ENCODE assay signal across 8 cellular contexts in the genomic region with DNA sequence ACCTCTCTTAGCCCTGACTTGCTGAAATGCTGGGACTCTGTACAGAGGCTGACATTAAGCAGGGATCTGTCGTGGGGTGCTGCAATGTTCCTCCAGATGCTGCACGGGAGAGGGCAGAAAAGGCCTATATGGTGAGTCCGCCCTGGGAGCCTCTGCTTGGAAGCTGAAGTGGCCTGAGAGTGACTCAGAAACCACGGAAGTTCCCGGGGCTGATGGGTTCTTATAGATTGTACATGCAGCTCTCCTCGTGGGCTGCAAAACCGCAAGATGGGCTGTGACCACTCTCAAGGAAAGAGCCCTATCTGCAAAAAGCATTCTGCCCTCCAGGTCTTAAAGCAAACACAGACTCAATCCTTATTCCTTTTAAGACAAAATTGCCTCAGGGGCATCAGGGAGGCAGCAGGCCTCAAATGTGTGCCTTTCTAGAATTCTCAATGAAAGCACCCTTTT.
DNase-seq lines count a peak whose midpoint lies in the region; ATAC-seq and TF ChIP-seq lines count a peak whose summit lies in the region.

No MANE protein-coding gene starts in this region.

- no peak for TF ChIP-seq POLR2A in GM18505 (IDR thresholded peaks at IDR 0.05; ENCODE audit: borderline replicate concordance, extremely low read depth, insufficient read depth, insufficient read length)

- peak; percentile 46 for DNase-seq in stimulated activated CD4-positive, alpha-beta T cell treated with anti-CD3 and anti-CD28 coated beads, Interleukin-15, amount 100 ng/mL, for 24 hours
- DNase-seq in stimulated activated CD4-positive, alpha-beta T cell treated with anti-CD3 and anti-CD28 coated beads, Interleukin-2, amount 100 ng/mL, for 24 hours = no peak
- peak; percentile 84 for DNase-seq in SIG-M5 treated with dmso at 0.1 percent for 504 hours (lab: John Stamatoyannopoulos, UW; ENCODE audit: unreplicated experiment)
- DNase-seq in fibroblast of peridontal ligament (ENCODE audit: extremely low read depth) = peak; percentile 81
- DNase-seq in cortex of kidney (lab: John Stamatoyannopoulos, UW) = no peak
- DNase-seq in NCI-H446 (lab: John Stamatoyannopoulos, UW) = no peak
- no peak for DNase-seq in midbrain (lab: John Stamatoyannopoulos, UW)

- no peak for ATAC-seq in GM18505 (IDR thresholded peaks at IDR 0.05; ENCODE audit: unreplicated experiment)

Comparison
In these comparisons a context has a peak if more than half of its experiments do, and no peak if none do; other contexts are left out.
1. DNase-seq: peak in stimulated activated CD4-positive, alpha-beta T cell treated with anti-CD3 and anti-CD28 coated beads, Interleukin-15, amount 100 ng/mL, for 24 hours (single experiment), SIG-M5 treated with dmso at 0.1 percent for 504 hours (single experiment) and fibroblast of peridontal ligament (single experiment); none in stimulated activated CD4-positive, alpha-beta T cell treated with anti-CD3 and anti-CD28 coated beads, Interleukin-2, amount 100 ng/mL, for 24 hours (0 of 2), cortex of kidney (single experiment), NCI-H446 (0 of 2) and midbrain (single experiment).